8 cellular contexts compared by ENCODE assay signal in the genomic region with DNA sequence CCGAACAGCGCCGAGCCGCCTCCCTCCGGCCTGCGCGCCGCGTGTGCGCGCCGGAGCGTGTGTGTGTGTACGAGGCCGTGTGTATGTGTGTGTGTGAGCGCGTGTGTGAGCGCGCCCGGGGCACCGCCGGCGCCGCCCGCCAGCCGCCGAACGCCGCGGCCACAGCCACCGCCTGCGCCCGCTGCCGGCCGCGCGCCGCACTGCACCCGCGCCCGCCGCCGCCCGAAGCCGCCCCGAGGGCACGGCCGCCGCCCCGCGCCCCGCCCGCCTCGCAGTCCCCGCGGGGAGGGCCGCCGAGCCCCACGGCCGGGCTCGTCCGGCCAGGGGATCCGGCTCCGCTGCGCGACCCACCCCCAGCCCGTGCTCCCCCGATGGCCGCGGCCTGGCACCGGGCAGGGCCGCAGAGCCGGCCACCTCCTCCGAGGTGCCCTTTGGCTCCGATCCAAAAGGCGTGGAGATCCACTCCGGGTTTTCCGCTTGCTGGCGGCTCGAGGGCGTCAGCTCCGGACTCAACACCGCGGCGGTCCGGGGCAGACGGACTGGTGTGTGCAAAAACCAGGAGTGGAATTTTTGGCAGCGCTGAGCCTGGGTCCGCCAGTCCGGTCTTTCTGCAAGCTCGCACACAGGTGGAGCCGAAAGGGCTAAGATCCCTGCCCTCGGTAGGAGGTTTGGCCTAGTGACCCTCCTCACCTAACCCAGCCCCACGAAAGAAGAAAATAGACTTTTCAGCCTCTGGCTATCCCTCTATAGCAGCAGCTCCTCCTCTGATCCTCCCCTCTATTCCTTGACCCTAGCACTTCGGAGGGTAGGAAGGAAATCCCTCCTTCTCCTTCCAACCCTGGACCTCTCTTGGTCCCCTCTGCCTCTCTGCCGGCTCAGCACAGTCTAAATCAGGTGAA. TPM values are rescaled to one million over a fixed set of nuclear protein-coding genes. Genes with fewer than 3 reads are reported as not detected.
DNase-seq lines count a peak whose midpoint lies in the region; ATAC-seq, FAIRE-seq and TF ChIP-seq lines count a peak whose summit lies in the region.

A gene with protein sequence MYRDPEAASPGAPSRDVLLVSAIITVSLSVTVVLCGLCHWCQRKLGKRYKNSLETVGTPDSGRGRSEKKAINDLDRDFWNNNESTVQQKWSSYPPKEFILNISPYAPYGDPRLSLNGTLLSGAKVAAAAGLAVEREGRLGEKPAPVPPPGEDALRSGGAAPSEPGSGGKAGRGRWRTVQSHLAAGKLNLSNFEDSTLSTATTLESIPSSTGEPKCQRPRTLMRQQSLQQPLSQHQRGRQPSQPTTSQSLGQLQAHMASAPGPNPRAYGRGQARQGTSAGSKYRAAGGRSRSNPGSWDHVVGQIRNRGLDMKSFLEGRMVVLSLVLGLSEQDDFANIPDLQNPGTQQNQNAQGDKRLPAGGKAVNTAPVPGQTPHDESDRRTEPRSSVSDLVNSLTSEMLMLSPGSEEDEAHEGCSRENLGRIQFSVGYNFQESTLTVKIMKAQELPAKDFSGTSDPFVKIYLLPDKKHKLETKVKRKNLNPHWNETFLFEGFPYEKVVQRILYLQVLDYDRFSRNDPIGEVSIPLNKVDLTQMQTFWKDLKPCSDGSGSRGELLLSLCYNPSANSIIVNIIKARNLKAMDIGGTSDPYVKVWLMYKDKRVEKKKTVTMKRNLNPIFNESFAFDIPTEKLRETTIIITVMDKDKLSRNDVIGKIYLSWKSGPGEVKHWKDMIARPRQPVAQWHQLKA (minus strand): TSS at position 47 of the 899 bp plus-strand sequence. CDS start 256 bp downstream, outside the sequence.

- peak within 1 kb of the TSS; percentile 12 for H3K27ac Mint-ChIP-seq in activated CD8-positive, alpha-beta memory T cell treated with anti-CD3 and anti-CD28 coated beads, Interleukin-2, amount 10 ng/mL, durations not matched to agents 7 days and 5 days

- CTCF ChIA-PET in activated CD8-positive, alpha-beta memory T cell treated with anti-CD3 and anti-CD28 coated beads, Interleukin-2, amount 10 ng/mL, durations not matched to agents 7 days and 5 days (lab: Charles Lee): interaction anchor here (0.5 to 1.0 kb wide), 5 partner anchors 47 to 186 kb away, joined by 3 to 5 read pairs (median 3); no protein-coding TSS in a partner anchor
- CTCF ChIA-PET in H1 (lab: Charles Lee; ENCODE audit: partially characterized antibody): interaction anchor here (0.6 to 17.1 kb wide), 24 partner anchors 9 to 135 kb away, joined by 3 to 335 read pairs (median 4); a partner anchor contains a TSS

- H2BK15ac ChIP-seq in H1 (ENCODE audit: low read length): peak within 1 kb of the TSS; percentile 97
- no peak within 1 kb of the TSS for H2BK15ac ChIP-seq in mesenchymal stem cell (ENCODE audit: low read depth, poor library complexity, severe bottlenecking)

- ATAC-seq in GM21390 (IDR thresholded peaks at IDR 0.05; ENCODE audit: unreplicated experiment): peak; percentile 77
- peak; percentile 87 for ATAC-seq in activated CD8-positive, alpha-beta memory T cell treated with anti-CD3 and anti-CD28 coated beads, Interleukin-2, amount 10 ng/mL, durations not matched to agents 7 days and 5 days

- H3K4me3 ChIP-seq in H1 (ENCODE audit: extremely low read depth in 1 of 4, insufficient read depth in 2 of 4, low read depth in 3 of 4, low read length in 4 of 4) (peak within 1 kb of the TSS; percentile 46 to 85 (median 64)), mesenchymal stem cell (ENCODE audit: insufficient read depth in 1 of 2, low read depth in 1 of 2, low read length in 2 of 2) (peak within 1 kb of the TSS; percentile 51 to 71)

- FAIRE-seq in HTR-8/SVneo (lab: Jason Lieb, UNC): peak; percentile 73
- FAIRE-seq in H1 (lab: Jason Lieb, UNC): no peak

- H3K4ac ChIP-seq in H1 (replicated peaks; ENCODE audit: insufficient read length, low read depth, low read length) (no peak within 1 kb of the TSS), mesenchymal stem cell (ENCODE audit: low read depth in 1 of 2, low read length in 2 of 2) (no peak within 1 kb of the TSS)

- no peaks in the 10 kb centered on the region for H3K36me3 Mint-ChIP-seq in activated CD8-positive, alpha-beta memory T cell treated with anti-CD3 and anti-CD28 coated beads, Interleukin-2, amount 10 ng/mL, durations not matched to agents 7 days and 5 days

- peaks cover 4 to 41% (median 31%) of the 10 kb centered on the region in 4 experiments for H3K4me1 ChIP-seq in H1 (replicated peaks in 1 of 4; ENCODE audit: control insufficient read depth in 3 of 4, insufficient read depth in 4 of 4, low read length in 3 of 4)
- peaks cover 11% of the 10 kb centered on the region for H3K4me1 ChIP-seq in mesenchymal stem cell (ENCODE audit: control insufficient read depth, insufficient read depth, low read depth, low read length)

- peak within 1 kb of the TSS; percentile 1 for H3K18ac ChIP-seq in H1 (ENCODE audit: extremely low read depth, low read length)
- peak within 1 kb of the TSS in 1 of 2 experiments; percentile 70 for H3K18ac ChIP-seq in mesenchymal stem cell (ENCODE audit: low read depth in 1 of 2, low read length in 2 of 2)

- peaks cover 48% of the 10 kb centered on the region for H3K27me3 Mint-ChIP-seq in activated CD8-positive, alpha-beta memory T cell treated with anti-CD3 and anti-CD28 coated beads, Interleukin-2, amount 10 ng/mL, durations not matched to agents 7 days and 5 days

- H3K4me1 Mint-ChIP-seq in activated CD8-positive, alpha-beta memory T cell treated with anti-CD3 and anti-CD28 coated beads, Interleukin-2, amount 10 ng/mL, durations not matched to agents 7 days and 5 days: peaks cover 6% of the 10 kb centered on the region

- no peak within 1 kb of the TSS for H3K27ac ChIP-seq in H1 (ENCODE audit: low read depth, low read length)
- H3K27ac ChIP-seq in mesenchymal stem cell (ENCODE audit: low read length, poor library complexity, severe bottlenecking): no peak within 1 kb of the TSS

- H2AK5ac ChIP-seq in H1 (ENCODE audit: low read depth, low read length): 0 out of 2 replicates have a peak within 1 kb of the TSS, but pooled peaks have one; percentile 65
- no peak within 1 kb of the TSS for H2AK5ac ChIP-seq in mesenchymal stem cell (ENCODE audit: low read length, severe bottlenecking)

- WGBS in H1 (ENCODE audit: extremely low coverage in 1 of 2, insufficient coverage in 1 of 2, insufficient read length in 1 of 2, insufficient replicate concordance in 2 of 2, low coverage in 1 of 2, low lambda C conversion rate in 2 of 2, missing lambda C conversion rate in 1 of 2), 2 experiments: 10% methylated on average over 30 of the region's 96 CpGs; no CpG with 5 or more reads in 1 of the 2 experiments
- 2% methylated on average over 55 of the region's 96 CpGs for WGBS in mesenchymal stem cell

- H2BK12ac ChIP-seq in H1 (ENCODE audit: low read depth, low read length): peak within 1 kb of the TSS; percentile 84; the same call in 1 of the 2 replicates
- peak within 1 kb of the TSS in 1 of 2 experiments; percentile 74 for H2BK12ac ChIP-seq in mesenchymal stem cell (ENCODE audit: low read length in 2 of 2)

- H3K9me3 Mint-ChIP-seq in activated CD8-positive, alpha-beta memory T cell treated with anti-CD3 and anti-CD28 coated beads, Interleukin-2, amount 10 ng/mL, durations not matched to agents 7 days and 5 days (ENCODE audit: low read depth): no peaks in the 10 kb centered on the region

- H3K4me3 Mint-ChIP-seq in activated CD8-positive, alpha-beta memory T cell treated with anti-CD3 and anti-CD28 coated beads, Interleukin-2, amount 10 ng/mL, durations not matched to agents 7 days and 5 days: peak within 1 kb of the TSS; percentile 64

- H3K4me2 ChIP-seq in H1 (ENCODE audit: insufficient read depth in 1 of 2, low read depth in 2 of 2, low read length in 2 of 2) (peak within 1 kb of the TSS; percentile 75 to 96), mesenchymal stem cell (ENCODE audit: low read length, poor library complexity, severe bottlenecking) (peak within 1 kb of the TSS; percentile 94)

- DNase-seq in COLO668 (lab: John Stamatoyannopoulos, UW; ENCODE audit: unreplicated experiment) (peak; percentile 97), HTR-8/SVneo (ENCODE audit: insufficient read length, low spot score) (peak; percentile 95), NOMO-1 (lab: John Stamatoyannopoulos, UW; ENCODE audit: unreplicated experiment in 2 of 2) (peak; percentile 86), H1 (ENCODE audit: low read depth in 1 of 2, low spot score in 2 of 2) (peak; percentile 89 to 100), mesenchymal stem cell (peak; percentile 97)
- peak; percentile 94 for DNase-seq in activated CD8-positive, alpha-beta memory T cell treated with anti-CD3 and anti-CD28 coated beads, Interleukin-2, amount 10 ng/mL, durations not matched to agents 7 days and 5 days
- peak; percentile 91 for DNase-seq in stimulated activated CD8-positive, alpha-beta memory T cell treated with anti-CD3 and anti-CD28 coated beads, Interleukin-12 subunit alpha, Interleukin-12 subunit beta, amount 100 ng/mL, for 1 hour (ENCODE audit: low read depth)

- H3K27me3 ChIP-seq in H1 (replicated peaks in 1 of 4; ENCODE audit: control insufficient read depth in 3 of 4, extremely low read depth in 1 of 4, insufficient read depth in 3 of 4, low read length in 3 of 4) (peaks cover 2 to 32% (median 26%) of the 10 kb centered on the region in 4 experiments), mesenchymal stem cell (ENCODE audit: control insufficient read depth in 1 of 2, insufficient read depth in 1 of 2, low read length in 2 of 2) (peaks cover 35 to 75% of the 10 kb centered on the region in 2 experiments)

- H4K91ac ChIP-seq in H1 (replicated peaks; ENCODE audit: insufficient read length, low read length) (peak within 1 kb of the TSS; percentile 18), mesenchymal stem cell (ENCODE audit: low read length) (no peak within 1 kb of the TSS)

- no peaks in the 10 kb centered on the region; the same call in 1 of the 2 replicates for H3K79me1 ChIP-seq in H1 (ENCODE audit: low read depth, low read length)
- H3K79me1 ChIP-seq in mesenchymal stem cell (replicated peaks; ENCODE audit: low read length, poor library complexity, severe bottlenecking): no peaks in the 10 kb centered on the region

- no peaks in the 10 kb centered on the region for H3K9me3 ChIP-seq in H1 (ENCODE audit: insufficient read depth in 2 of 2, low read depth in 1 of 2, low read length in 1 of 2)
- H3K9me3 ChIP-seq in mesenchymal stem cell (ENCODE audit: control insufficient read depth, low read length): no peaks in the 10 kb centered on the region

- no peak within 1 kb of the TSS for H3K14ac ChIP-seq in H1 (ENCODE audit: insufficient read length)
- no peak within 1 kb of the TSS for H3K14ac ChIP-seq in mesenchymal stem cell (ENCODE audit: low read length in 2 of 2)

- no peak within 1 kb of the TSS for H2BK120ac ChIP-seq in H1 (replicated peaks; ENCODE audit: low read depth, low read length)
- H2BK120ac ChIP-seq in mesenchymal stem cell (ENCODE audit: low read depth, low read length): no peak within 1 kb of the TSS

- TF ChIP-seq RAD21 in H1 (IDR thresholded peaks at IDR 0.05 in 1 of 2, conservative IDR thresholded peaks at IDR 0.05 in 1 of 2; ENCODE audit: low read depth in 2 of 2, low read length in 2 of 2): peak; percentile 1 to 9; a peak in 1 of 4 replicates

- peaks cover 0 to 9% of the 10 kb centered on the region in 2 experiments for H4K20me1 ChIP-seq in H1 (replicated peaks in 1 of 2; ENCODE audit: control insufficient read depth in 1 of 2, insufficient read depth in 2 of 2, low read length in 2 of 2)

- H3K9ac ChIP-seq in H1 (replicated peaks in 1 of 4; ENCODE audit: extremely low read depth in 1 of 4, low read depth in 3 of 4, low read length in 3 of 4) (peak within 1 kb of the TSS in 2 of 4 experiments; percentile 54 to 57; a peak in 3 of 7 replicates), mesenchymal stem cell (ENCODE audit: low read length) (peak within 1 kb of the TSS; percentile 61)

- TF ChIP-seq POLR2A in H1 (IDR thresholded peaks at IDR 0.05; ENCODE audit: control extremely low read depth in 1 of 2, low read depth in 2 of 2, low read length in 2 of 2): no peak

- H4K5ac ChIP-seq in H1 (ENCODE audit: insufficient read length, low read depth, low read length): no peak within 1 kb of the TSS

- peak in 1 of 2 experiments; percentile 67; a peak in 1 of 3 replicates for TF ChIP-seq EP300 in H1 (IDR thresholded peaks at IDR 0.05; ENCODE audit: borderline replicate concordance in 1 of 2, low read depth in 2 of 2, low read length in 2 of 2)

- TF ChIP-seq CTCF in H1 (IDR thresholded peaks at IDR 0.05; ENCODE audit: control extremely low read depth in 1 of 3, insufficient read depth in 1 of 3, low read depth in 1 of 3, low read length in 3 of 3): peak in 1 of 3 experiments; percentile 9; a peak in 1 of 4 replicates

- H3K23me2 ChIP-seq in H1 (ENCODE audit: low read depth, low read length): peaks cover 10% of the 10 kb centered on the region

- H2AFZ ChIP-seq in H1 (ENCODE audit: low read length) (0 out of 2 replicates have a peak within 1 kb of the TSS, but pooled peaks have one; percentile 84), mesenchymal stem cell (ENCODE audit: low read depth, low read length) (peak within 1 kb of the TSS; percentile 83)

- peak within 1 kb of the TSS; percentile 33 for H3K56ac ChIP-seq in H1 (replicated peaks; ENCODE audit: insufficient read length, low read depth, low read length)

- H4K8ac ChIP-seq in H1 (ENCODE audit: extremely low read depth, insufficient read depth, low read length): 0 out of 2 replicates have a peak within 1 kb of the TSS, but pooled peaks have one; percentile 26
- H4K8ac ChIP-seq in mesenchymal stem cell (ENCODE audit: low read length): no peak within 1 kb of the TSS

- H3K79me2 ChIP-seq in H1 (ENCODE audit: control insufficient read depth in 1 of 2, insufficient read depth in 2 of 2, low read length in 2 of 2): no peaks in the 10 kb centered on the region

- no peak within 1 kb of the TSS for H2BK5ac ChIP-seq in H1 (ENCODE audit: low read depth, low read length)
- no peak within 1 kb of the TSS for H2BK5ac ChIP-seq in mesenchymal stem cell (ENCODE audit: low read depth, low read length, poor library complexity, severe bottlenecking)

- H3K23ac ChIP-seq in H1 (ENCODE audit: insufficient read length) (no peak within 1 kb of the TSS), mesenchymal stem cell (ENCODE audit: low read length in 2 of 2) (no peak within 1 kb of the TSS)

- POLR2A ChIA-PET in H1 (lab: Charles Lee; ENCODE audit: partially characterized antibody): interaction anchor here (0.7 to 0.8 kb wide), 2 partner anchors 12 to 58 kb away, joined by 3 to 4 read pairs; no protein-coding TSS in a partner anchor

- 0 out of 2 replicates have a peak within 1 kb of the TSS, but pooled peaks have one; percentile 80 for H2BK20ac ChIP-seq in H1 (ENCODE audit: low read length)

- no peaks in the 10 kb centered on the region for H3K36me3 ChIP-seq in H1 (ENCODE audit: control insufficient read depth in 2 of 4, insufficient read depth in 4 of 4, low read length in 3 of 4)
- no peaks in the 10 kb centered on the region for H3K36me3 ChIP-seq in mesenchymal stem cell (ENCODE audit: control insufficient read depth in 1 of 2, insufficient read depth in 2 of 2, low read depth in 1 of 2, low read length in 2 of 2)

RNA-seq across cellular contexts. Expression of the gene that starts here (rescaled TPM):
- total RNA-seq in activated CD8-positive, alpha-beta memory T cell treated with anti-CD3 and anti-CD28 coated beads, Interleukin-2, amount 10 ng/mL, durations not matched to agents 7 days and 5 days: not detected
- total RNA-seq in H1 (2021; fragmentation: NEBNext Ultra II Directional; extraction: Animal tissue kit (Norgen Biotek cat#: 25700)): 10.5 and 10.6 TPM in 2 replicates
- polyA plus RNA-seq in H1 (2011; rRNA removed): 9.6 and 14.4 TPM in 2 replicates
- polyA plus RNA-seq in H1 (2011; cell fraction: cytosol; rRNA removed): 9.2 TPM
- 23.5 TPM for polyA plus RNA-seq in H1 (2011; cell fraction: nucleus; rRNA removed)
- 9.2 to 16.6 TPM (median 13.7 TPM) in 4 replicates for polyA plus RNA-seq in H1 (2012, experiment 1 of 2)
- 7.6 TPM for polyA plus RNA-seq in H1 (2012, experiment 2 of 2)
- 10.6 TPM for polyA plus RNA-seq in H1 (2013, experiment 1 of 2)
- polyA plus RNA-seq in H1 (2013, experiment 2 of 2): 10.5 TPM
- 5.7 and 8.6 TPM in 2 replicates for polyA minus RNA-seq in H1 (2011; rRNA and poly(A)+ RNA removed)
- polyA minus RNA-seq in H1 (2011; cell fraction: cytosol; rRNA and poly(A)+ RNA removed): 8.2 TPM
- 6.4 TPM for polyA minus RNA-seq in H1 (2011; cell fraction: nucleus; rRNA and poly(A)+ RNA removed)
- polyA plus RNA-seq in mesenchymal stem cell (2013, experiment 1 of 2): 0.06 TPM
- polyA plus RNA-seq in mesenchymal stem cell (2013, experiment 2 of 2): under 0.01 TPM

Comparison
In these comparisons a context has a peak if more than half of its experiments do, and no peak if none do; other contexts are left out.
1. RNA of the gene that starts here (total RNA-seq): 10.5 to 10.6 TPM in H1; not detected in activated CD8-positive, alpha-beta memory T cell treated with anti-CD3 and anti-CD28 coated beads, Interleukin-2, amount 10 ng/mL, durations not matched to agents 7 days and 5 days; every median in the first group is over 10 times any median in the second.
2. Peak in DNase-seq and ATAC-seq in activated CD8-positive, alpha-beta memory T cell treated with anti-CD3 and anti-CD28 coated beads, Interleukin-2, amount 10 ng/mL, durations not matched to agents 7 days and 5 days; RNA of the gene not detected or under 1 TPM.
3. Peak in every context shown above with its lines, with median percentiles within 50 percentile points of each other: DNase-seq.